ENCODE assay signal across 25 cellular contexts in the genomic region with DNA sequence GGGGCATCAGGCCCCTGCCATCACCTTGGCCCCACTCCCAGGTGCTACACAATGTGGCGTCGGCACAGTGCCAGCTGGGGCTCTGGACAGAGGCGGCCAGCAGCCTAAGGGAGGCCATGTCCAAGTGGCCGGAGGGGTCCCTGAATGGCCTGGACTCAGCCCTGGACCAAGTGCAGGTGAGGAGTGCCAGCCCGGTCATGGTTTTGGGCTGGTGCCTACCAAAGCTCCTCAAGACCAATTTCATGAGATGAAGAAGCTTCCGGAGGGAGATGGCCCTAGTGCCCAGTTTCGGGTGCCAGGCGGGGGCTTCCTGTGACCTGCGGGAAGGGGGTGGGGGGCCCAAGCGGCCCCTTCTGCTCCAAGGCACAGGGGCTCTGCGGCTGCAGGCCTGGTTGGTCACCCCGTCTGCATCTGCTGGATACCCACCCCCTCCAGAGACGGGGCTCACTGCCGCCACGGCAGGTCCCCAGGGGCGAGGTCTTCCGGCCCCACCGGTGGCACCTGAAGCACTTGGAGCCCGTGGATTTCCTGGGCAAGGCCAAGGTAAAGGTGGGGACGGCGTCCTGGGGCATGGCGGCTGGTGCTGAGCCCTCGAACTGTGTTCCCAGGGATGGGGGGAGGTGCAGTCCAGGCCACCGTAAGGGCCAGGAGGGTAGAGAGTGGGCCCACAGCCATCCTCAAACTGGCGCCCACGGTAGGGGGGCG. TPM values are rescaled to one million over a fixed set of nuclear protein-coding genes. Genes with fewer than 3 reads are reported as not detected.
DNase-seq lines count a peak whose midpoint lies in the region; ATAC-seq, FAIRE-seq and TF ChIP-seq lines count a peak whose summit lies in the region.
"Had no signal": no experiment of that assay in that cellular context is flagged by ENCODE, and none has a peak within 500 bp of the region (broad histone marks: within the 10 kb centered on the region; RNA-seq: fewer than 3 reads in every experiment).

No MANE protein-coding gene starts in this region.

- peaks cover 0 to 4% (median 0%) of the 10 kb centered on the region in 3 donors for H3K27me3 Mint-ChIP-seq in naive B cell

- DNase-seq in DMS153 treated with DMSO at 0.1 percent for 48 hours (lab: John Stamatoyannopoulos, UW; ENCODE audit: unreplicated experiment): peak; percentile 19
- no peak for DNase-seq in DMS153 (lab: John Stamatoyannopoulos, UW)
- no peak for DNase-seq in GM12878 (ENCODE audit: low read depth, low spot score)
- no peak for DNase-seq in naive B cell
- DNase-seq in GM12891 (ENCODE audit: insufficient read length, low spot score): no peak
- DNase-seq in NCI-H2081 (lab: John Stamatoyannopoulos, UW): no peak
- DNase-seq: activated CD4-positive, alpha-beta T cell treated with anti-CD3 and anti-CD28 coated beads for 48 hours; activated effector memory CD4-positive, alpha-beta T cell treated with anti-CD3 and anti-CD28 coated beads, Interleukin-2, amount 50 U/mL, for 16 hours; AML-193; Calu3; cortex of kidney; GDM1; H9; mesenchymal stem cell; MM.1S; natural killer cell; stimulated activated CD4-positive, alpha-beta T cell treated with anti-CD3 and anti-CD28 coated beads, Interleukin-2, amount 100 ng/mL, for 48 hours had no signal

- H3K79me2 ChIP-seq in GM12878 (ENCODE audit: control insufficient read depth, insufficient read depth, low read length): no peaks in the 10 kb centered on the region
- H3K79me2 ChIP-seq: parathyroid adenoma had no signal

- no peaks in the 10 kb centered on the region for H3K4me1 ChIP-seq in HEK293 (ENCODE audit: control insufficient read depth, insufficient read depth, low read length)
- H3K4me1 ChIP-seq in GM12878 (ENCODE audit: control insufficient read depth, insufficient read depth, low read length): peaks cover 6% of the 10 kb centered on the region; the same call in 1 of the 2 replicates
- H3K4me1 ChIP-seq: parathyroid adenoma had no signal

- H2AFZ ChIP-seq in GM12878 (ENCODE audit: control insufficient read depth, low read depth, low read length): no peak overlapping the region
- H2AFZ ChIP-seq: parathyroid adenoma had no signal

- FAIRE-seq in GM12878 (lab: Jason Lieb, UNC) (no peak), GM12891 (lab: Jason Lieb, UNC) (no peak)
- FAIRE-seq: endometrium had no signal

- no peak for TF ChIP-seq CTCF in HEK293 (tag by site-specific recombination; IDR thresholded peaks at IDR 0.05)
- no peak for TF ChIP-seq CTCF in GM12878 (IDR thresholded peaks at IDR 0.05 in 2 of 3, conservative IDR thresholded peaks at IDR 0.05 in 1 of 3; ENCODE audit: control insufficient read depth in 2 of 3, extremely low read depth in 1 of 3, insufficient read depth in 1 of 3, low read depth in 3 of 3, low read length in 3 of 3)

- H3K4me3 ChIP-seq in HEK293 (ENCODE audit: low read depth, low read length) (no peak overlapping the region), GM12878 (no peak overlapping the region)
- H3K4me3 ChIP-seq: heart right ventricle had no signal

- peak overlapping the region in 4 of 8 donors; percentile 15 to 70 (median 40) for H3K4me3 Mint-ChIP-seq in naive B cell
- H3K4me3 Mint-ChIP-seq: H9, natural killer cell had no signal

- peak; percentile 13 for ATAC-seq in GM12878
- peak; percentile 28 to 29 for ATAC-seq in naive B cell (ENCODE audit: low read depth in 2 of 2)
- no peak for ATAC-seq in HG03108 (IDR thresholded peaks at IDR 0.05; ENCODE audit: unreplicated experiment)
- ATAC-seq: heart right ventricle, natural killer cell had no signal

- H3K9me3 ChIP-seq in HEK293 (ENCODE audit: control insufficient read depth, insufficient read depth, low read depth, low read length) (no peaks in the 10 kb centered on the region), GM12878 (replicated peaks; ENCODE audit: control insufficient read depth, insufficient read depth, low read length) (no peaks in the 10 kb centered on the region)
- H3K9me3 ChIP-seq: heart right ventricle had no signal

- H3K9me3 Mint-ChIP-seq in naive B cell: no peaks in the 10 kb centered on the region
- H3K9me3 Mint-ChIP-seq: H9, natural killer cell had no signal

- 7% methylated on average over 25 of the region's 27 CpGs for WGBS in GM12878 (ENCODE audit: insufficient coverage, insufficient replicate concordance, low lambda C conversion rate, missing lambda C conversion rate)

- H4K20me1 ChIP-seq in GM12878 (ENCODE audit: control insufficient read depth, insufficient read depth): no peaks in the 10 kb centered on the region

- SMC1A ChIA-PET in GM12878 (lab: Charles Lee; ENCODE audit: uncharacterized antibody, unreplicated experiment): no interaction called here

- H3K27me3 ChIP-seq in GM12878 (replicated peaks in 1 of 2; ENCODE audit: control insufficient read depth in 2 of 2, insufficient read depth in 2 of 2, low read length in 1 of 2): no peaks in the 10 kb centered on the region; a peak in 2 of 4 replicates
- H3K27me3 ChIP-seq: heart right ventricle had no signal

- no peak for TF ChIP-seq RAD21 in GM12878 (IDR thresholded peaks at IDR 0.05; ENCODE audit: insufficient read depth, low read depth, low read length)

- TF ChIP-seq POLR2A in GM12878 (IDR thresholded peaks at IDR 0.05; ENCODE audit: low read depth, low read length) (no peak), GM12891 (IDR thresholded peaks at IDR 0.05; ENCODE audit: low read depth, low read length) (no peak)

- POLR2A ChIA-PET in HEK293 (lab: Yijun Ruan, JAX): interaction anchor here (0.6 to 0.8 kb wide), 4 partner anchors 12 to 186 kb away, joined by 3 to 5 read pairs (median 4); partner anchors contain the start of gene ENTPD8
- POLR2A ChIA-PET in GM12878 (lab: Charles Lee): no interaction called here

- TF ChIP-seq EP300 in GM12878 (IDR thresholded peaks at IDR 0.05; ENCODE audit: borderline replicate concordance in 1 of 2, control insufficient read depth in 1 of 2, low read depth in 2 of 2, low read length in 2 of 2): no peak

- no peaks in the 10 kb centered on the region for H3K36me3 Mint-ChIP-seq in naive B cell
- H3K36me3 Mint-ChIP-seq: natural killer cell had no signal

- no peak overlapping the region for H3K9ac ChIP-seq in GM12878 (ENCODE audit: control insufficient read depth, insufficient read depth, low read length)
- H3K9ac ChIP-seq: parathyroid adenoma had no signal

- in situ Hi-C loops in GM12878 (cut with MboI): no loop called here

- CTCF ChIA-PET in HEK293 (lab: Yijun Ruan, JAX) (interaction anchor here (0.6 to 3.4 kb wide), 2 partner anchors 16 to 370 kb away, joined by 3 to 19 read pairs; no protein-coding TSS in a partner anchor), GM12878 (lab: Yijun Ruan, JAX) (no interaction called here)

- intact Hi-C loops in GM12878 (cut with micrococcal nuclease; ENCODE audit: unreplicated experiment): loop anchor here (10.0 kb wide), 1 partner anchor 106 kb away; no protein-coding TSS in a partner anchor

- H3K36me3 ChIP-seq in HEK293 (ENCODE audit: control insufficient read depth in 2 of 2, insufficient read depth in 1 of 2, low read length in 2 of 2): no peaks in the 10 kb centered on the region; a peak in 1 of 3 replicates
- H3K36me3 ChIP-seq in GM12878 (ENCODE audit: control insufficient read depth in 2 of 2, insufficient read depth in 2 of 2, low read length in 1 of 2): no peaks in the 10 kb centered on the region
- H3K36me3 ChIP-seq: heart right ventricle had no signal

- no TSS peak for BruUV-seq in GM12878 (replicated peaks; lab: Mats Ljungman, UMichigan)

- H3K27ac ChIP-seq in HEK293 (ENCODE audit: extremely low read depth, low read depth, low read length) (no peak overlapping the region), GM12878 (ENCODE audit: control insufficient read depth, insufficient read depth) (no peak overlapping the region)
- H3K27ac ChIP-seq: 22Rv1, heart right ventricle, parathyroid adenoma had no signal

- H3K4me1 Mint-ChIP-seq in naive B cell: peaks cover 9 to 19% (median 12%) of the 10 kb centered on the region in 3 donors
- H3K4me1 Mint-ChIP-seq: H9 had no signal

- H3K4me2 ChIP-seq in GM12878 (ENCODE audit: control insufficient read depth, insufficient read depth): no peak overlapping the region

- peak overlapping the region in 1 of 6 donors; percentile 65 for H3K27ac Mint-ChIP-seq in naive B cell
- H3K27ac Mint-ChIP-seq: H9, natural killer cell had no signal

- RAD21 ChIA-PET in GM12878 (lab: Charles Lee; ENCODE audit: unreplicated experiment): no interaction called here

RNA-seq across cellular contexts. Expression of gene NOXA1, which starts 5.8 kb away (rescaled TPM):
- total RNA-seq in GM12878 (2013; cell fraction: nucleolus; rRNA removed): 0.38 TPM in 1 of 2 replicates, not detected in the other
- total RNA-seq in GM12878 (2014; rRNA removed): 0.16 TPM in 1 of 2 replicates, not detected in the other
- total RNA-seq in GM12878 (2014; rRNA removed; fragmentation: Illumina TruSeq; extraction: Trizol): not detected in 2 replicates
- total RNA-seq in GM12878 (2021): not detected in 2 replicates
- not detected for polyA plus RNA-seq in GM12878 (2011; ENCODE audit: low read depth)
- 0.08 TPM in 1 of 2 replicates, not detected in the other for polyA plus RNA-seq in GM12878 (2011; rRNA removed)
- 0.04 and 0.07 TPM in 2 replicates for polyA plus RNA-seq in GM12878 (2011; cell fraction: cytosol; rRNA removed)
- polyA plus RNA-seq in GM12878 (2011; cell fraction: nucleus; rRNA removed): 0.76 and 0.96 TPM in 2 replicates
- polyA plus RNA-seq in GM12878 (2012): 0.27 and 0.67 TPM in 2 replicates
- not detected in 2 replicates for polyA plus RNA-seq in GM12878 (2014; fragmentation: Illumina TruSeq; extraction: Trizol)
- polyA plus RNA-seq in GM12878 (2014; fragmentation: Nextera tagmentation; extraction: Ambion mirVana): not detected
- polyA plus RNA-seq in GM12878 (2014; rRNA removed): 0.20 TPM in 1 of 2 replicates, not detected in the other
- not detected for polyA plus RNA-seq in GM12878 (2016; fragmentation: Nextera tagmentation; extraction: Ambion mirVana)
- polyA minus RNA-seq in GM12878 (2011; rRNA and poly(A)+ RNA removed): not detected in 2 replicates
- polyA minus RNA-seq in GM12878 (2011; cell fraction: cytosol; rRNA and poly(A)+ RNA removed): not detected in 2 replicates
- 0.36 and 0.38 TPM in 2 replicates for polyA minus RNA-seq in GM12878 (2011; cell fraction: nucleus; rRNA and poly(A)+ RNA removed)
- 1 to 10 TPM in 5 of 6 donors, not detected in 1; 1.3 to 2.3 (median 1.6) TPM for polyA plus RNA-seq in naive B cell (ENCODE audit: low read depth in 6 of 6)
- 0.89 TPM for polyA plus RNA-seq in GM12891 (2012; ENCODE audit: low read depth, missing spikeins)

RNA-seq across cellular contexts. Expression of gene EXD3, which starts 6.0 kb away (rescaled TPM):
- 40.8 and 46.3 TPM in 2 replicates for total RNA-seq in GM12878 (2013; cell fraction: nucleolus; rRNA removed)
- total RNA-seq in GM12878 (2014; rRNA removed) (3.9 and 4.7 TPM in 2 replicates), GM12878 (2014; rRNA removed; fragmentation: Illumina TruSeq; extraction: Trizol) (2.2 and 2.4 TPM in 2 replicates), GM12878 (2021) (6.3 and 7.1 TPM in 2 replicates)
- 2.1 TPM for polyA plus RNA-seq in GM12878 (2011; ENCODE audit: low read depth)
- polyA plus RNA-seq in GM12878 (2011; rRNA removed) (2.9 and 5.2 TPM in 2 replicates), GM12878 (2014; fragmentation: Illumina TruSeq; extraction: Trizol) (0.44 and 1.9 TPM in 2 replicates), GM12878 (2014; fragmentation: Nextera tagmentation; extraction: Ambion mirVana) (under 1 TPM; 0.21 to 0.51 TPM), GM12878 (2014; rRNA removed) (5.2 and 7.6 TPM in 2 replicates), GM12878 (2016; fragmentation: Nextera tagmentation; extraction: Ambion mirVana) (1 to 10 TPM; 3.4 to 3.9 TPM), naive B cell (ENCODE audit: low read depth in 6 of 6) (1 to 10 TPM in 5 of 6 donors, not detected in 1; 2.3 to 7.5 (median 4.5) TPM)
- 6.5 and 10.0 TPM in 2 replicates for polyA plus RNA-seq in GM12878 (2011; cell fraction: cytosol; rRNA removed)
- polyA plus RNA-seq in GM12878 (2011; cell fraction: nucleus; rRNA removed): 36.0 and 46.0 TPM in 2 replicates
- polyA plus RNA-seq in GM12878 (2012): 7.4 and 9.7 TPM in 2 replicates
- polyA minus RNA-seq in GM12878 (2011; rRNA and poly(A)+ RNA removed): 1.5 and 4.2 TPM in 2 replicates
- polyA minus RNA-seq in GM12878 (2011; cell fraction: cytosol; rRNA and poly(A)+ RNA removed): 2.3 and 2.5 TPM in 2 replicates
- 3.1 and 5.1 TPM in 2 replicates for polyA minus RNA-seq in GM12878 (2011; cell fraction: nucleus; rRNA and poly(A)+ RNA removed)
- 8.5 TPM for polyA plus RNA-seq in GM12891 (2012; ENCODE audit: low read depth, missing spikeins)

RNA-seq across cellular contexts. Expression of gene ENTPD8, which starts 12.2 kb away (rescaled TPM):
- total RNA-seq in GM12878 (2013; cell fraction: nucleolus; rRNA removed): not detected in 2 replicates
- total RNA-seq in GM12878 (2014; rRNA removed) (not detected in 2 replicates), GM12878 (2014; rRNA removed; fragmentation: Illumina TruSeq; extraction: Trizol) (not detected in 2 replicates), GM12878 (2021) (not detected in 2 replicates)
- not detected for polyA plus RNA-seq in GM12878 (2011; ENCODE audit: low read depth)
- polyA plus RNA-seq in GM12878 (2011; rRNA removed) (not detected in 2 replicates), GM12878 (2014; fragmentation: Illumina TruSeq; extraction: Trizol) (not detected in 2 replicates), GM12878 (2014; fragmentation: Nextera tagmentation; extraction: Ambion mirVana) (not detected), GM12878 (2014; rRNA removed) (not detected in 2 replicates), GM12878 (2016; fragmentation: Nextera tagmentation; extraction: Ambion mirVana) (not detected), naive B cell (ENCODE audit: low read depth in 6 of 6) (not detected)
- not detected in 2 replicates for polyA plus RNA-seq in GM12878 (2011; cell fraction: cytosol; rRNA removed)
- not detected in 2 replicates for polyA plus RNA-seq in GM12878 (2011; cell fraction: nucleus; rRNA removed)
- polyA plus RNA-seq in GM12878 (2012): 0.04 TPM in 1 of 2 replicates, not detected in the other
- not detected in 2 replicates for polyA minus RNA-seq in GM12878 (2011; rRNA and poly(A)+ RNA removed)
- polyA minus RNA-seq in GM12878 (2011; cell fraction: cytosol; rRNA and poly(A)+ RNA removed): not detected in 2 replicates
- polyA minus RNA-seq in GM12878 (2011; cell fraction: nucleus; rRNA and poly(A)+ RNA removed): not detected in 2 replicates
- polyA plus RNA-seq in GM12891 (2012; ENCODE audit: low read depth, missing spikeins): not detected
- total RNA-seq: heart right ventricle, natural killer cell, skeletal muscle tissue, ureter had no signal

RNA-seq across cellular contexts. Expression of gene NSMF, which starts 30.1 kb away (rescaled TPM):
- total RNA-seq in GM12878 (2013; cell fraction: nucleolus; rRNA removed): 50.1 and 60.0 TPM in 2 replicates
- total RNA-seq in GM12878 (2014; rRNA removed) (18.8 and 23.1 TPM in 2 replicates), GM12878 (2014; rRNA removed; fragmentation: Illumina TruSeq; extraction: Trizol) (12.1 and 14.1 TPM in 2 replicates), GM12878 (2021) (35.1 and 37.2 TPM in 2 replicates)
- polyA plus RNA-seq in GM12878 (2011; ENCODE audit: low read depth): 6.2 TPM
- polyA plus RNA-seq in GM12878 (2011; rRNA removed) (17.9 and 26.2 TPM in 2 replicates), GM12878 (2014; fragmentation: Illumina TruSeq; extraction: Trizol) (12.8 and 13.3 TPM in 2 replicates), GM12878 (2014; fragmentation: Nextera tagmentation; extraction: Ambion mirVana) (under 1 TPM; 0.13 to 0.51 TPM), GM12878 (2014; rRNA removed) (44.3 and 47.1 TPM in 2 replicates), GM12878 (2016; fragmentation: Nextera tagmentation; extraction: Ambion mirVana) (1 to 10 TPM; 1.4 to 8.9 TPM), naive B cell (ENCODE audit: low read depth in 6 of 6) (1 to 10 TPM in 5 of 6 donors, not detected in 1; 2.7 to 7.6 (median 3.7) TPM)
- 29.2 and 44.8 TPM in 2 replicates for polyA plus RNA-seq in GM12878 (2011; cell fraction: cytosol; rRNA removed)
- 188 and 208 TPM in 2 replicates for polyA plus RNA-seq in GM12878 (2011; cell fraction: nucleus; rRNA removed)
- 21.6 and 25.4 TPM in 2 replicates for polyA plus RNA-seq in GM12878 (2012)
- polyA minus RNA-seq in GM12878 (2011; rRNA and poly(A)+ RNA removed): 17.3 and 26.8 TPM in 2 replicates
- 10.3 and 12.6 TPM in 2 replicates for polyA minus RNA-seq in GM12878 (2011; cell fraction: cytosol; rRNA and poly(A)+ RNA removed)
- 37.8 and 43.1 TPM in 2 replicates for polyA minus RNA-seq in GM12878 (2011; cell fraction: nucleus; rRNA and poly(A)+ RNA removed)
- 18.6 TPM for polyA plus RNA-seq in GM12891 (2012; ENCODE audit: low read depth, missing spikeins)
